ENCODE assay signal across 1 cellular context in the genomic region with DNA sequence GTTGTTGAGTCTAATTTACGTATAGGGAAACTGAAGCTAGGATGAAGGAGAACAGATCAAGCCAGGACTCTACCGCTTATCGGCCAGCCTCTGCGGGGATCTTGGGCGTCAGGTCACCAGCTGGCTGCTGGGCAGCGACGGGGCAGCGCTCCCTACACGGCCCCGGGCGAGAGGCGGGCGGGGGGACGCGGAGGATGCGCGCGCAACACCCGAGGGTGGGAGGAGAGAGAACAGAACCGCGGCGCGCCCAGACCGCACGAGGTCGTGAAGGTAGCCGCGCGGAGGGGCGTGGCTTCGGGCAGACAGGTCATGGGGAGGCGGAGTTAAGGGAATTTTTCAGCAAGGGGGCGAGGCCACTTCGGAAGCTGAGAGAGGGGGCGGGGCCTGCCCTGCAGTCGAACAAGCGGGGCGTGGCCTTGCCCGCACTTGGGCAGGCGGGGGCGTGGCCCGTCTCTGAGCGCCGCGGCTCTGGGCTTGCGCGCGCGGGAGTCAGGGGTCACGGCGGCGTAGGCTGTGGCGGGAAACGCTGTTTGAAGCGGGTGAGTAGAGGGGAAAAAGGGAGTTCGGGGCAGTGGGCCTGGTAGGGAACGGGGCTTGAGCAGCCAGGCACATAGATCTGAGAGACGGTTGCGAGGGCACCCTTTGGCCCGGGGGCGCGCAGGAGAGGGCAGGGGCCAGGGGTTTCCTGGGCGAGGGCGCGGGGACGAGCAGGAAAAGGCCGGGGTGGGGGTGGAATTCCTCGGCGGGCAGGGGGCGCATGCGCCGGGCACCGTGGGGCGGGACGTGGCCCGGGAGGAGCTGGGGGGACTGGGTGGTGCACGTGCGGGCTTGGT.
TF ChIP-seq lines count a peak whose summit lies in the region.

A gene (plus strand): TSS at position 496 of the 833 bp plus-strand sequence. CDS start 14,505 bp downstream, outside the sequence.

TF ChIP-seq in HepG2, 621 proteins besides CTCF, POLR2A, EP300 and RAD21 (continued from another document and continues in another):
- TF ChIP-seq, protein P1, sequence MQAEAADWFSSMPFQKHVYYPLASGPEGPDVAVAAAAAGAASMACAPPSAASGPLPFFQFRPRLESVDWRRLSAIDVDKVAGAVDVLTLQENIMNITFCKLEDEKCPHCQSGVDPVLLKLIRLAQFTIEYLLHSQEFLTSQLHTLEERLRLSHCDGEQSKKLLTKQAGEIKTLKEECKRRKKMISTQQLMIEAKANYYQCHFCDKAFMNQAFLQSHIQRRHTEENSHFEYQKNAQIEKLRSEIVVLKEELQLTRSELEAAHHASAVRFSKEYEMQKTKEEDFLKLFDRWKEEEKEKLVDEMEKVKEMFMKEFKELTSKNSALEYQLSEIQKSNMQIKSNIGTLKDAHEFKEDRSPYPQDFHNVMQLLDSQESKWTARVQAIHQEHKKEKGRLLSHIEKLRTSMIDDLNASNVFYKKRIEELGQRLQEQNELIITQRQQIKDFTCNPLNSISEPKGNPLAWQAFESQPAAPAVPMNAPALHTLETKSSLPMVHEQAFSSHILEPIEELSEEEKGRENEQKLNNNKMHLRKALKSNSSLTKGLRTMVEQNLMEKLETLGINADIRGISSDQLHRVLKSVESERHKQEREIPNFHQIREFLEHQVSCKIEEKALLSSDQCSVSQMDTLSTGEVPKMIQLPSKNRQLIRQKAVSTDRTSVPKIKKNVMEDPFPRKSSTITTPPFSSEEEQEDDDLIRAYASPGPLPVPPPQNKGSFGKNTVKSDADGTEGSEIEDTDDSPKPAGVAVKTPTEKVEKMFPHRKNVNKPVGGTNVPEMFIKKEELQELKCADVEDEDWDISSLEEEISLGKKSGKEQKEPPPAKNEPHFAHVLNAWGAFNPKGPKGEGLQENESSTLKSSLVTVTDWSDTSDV (CRISPR knock-in tag; IDR thresholded peaks at IDR 0.05), result no peak
- TF ChIP-seq ZFP62 (CRISPR knock-in tag; IDR thresholded peaks at IDR 0.05) (no peak), IKZF4 (CRISPR knock-in tag; IDR thresholded peaks at IDR 0.05; ENCODE audit: borderline replicate concordance, low read depth, not compliant biosample characterization) (peak; percentile 81), ZNF383 (CRISPR knock-in tag; IDR thresholded peaks at IDR 0.05; ENCODE audit: borderline replicate concordance) (no peak), RFXAP (CRISPR knock-in tag; IDR thresholded peaks at IDR 0.05; ENCODE audit: borderline replicate concordance) (peak; percentile 51; the same call in 1 of the 2 replicates), ZNF44 (CRISPR knock-in tag; IDR thresholded peaks at IDR 0.05) (peak; percentile 92), ZNF326 (CRISPR knock-in tag; IDR thresholded peaks at IDR 0.05; ENCODE audit: borderline replicate concordance) (0 out of 2 replicates have a peak, but pooled peaks have one; percentile 37), HOXA5 (CRISPR knock-in tag; IDR thresholded peaks at IDR 0.05) (peak; percentile 75; the same call in 1 of the 2 replicates), ZFP82 (CRISPR knock-in tag; IDR thresholded peaks at IDR 0.05; ENCODE audit: borderline replicate concordance) (peak; percentile 91; the same call in 1 of the 2 replicates), NR2C2 (CRISPR knock-in tag; IDR thresholded peaks at IDR 0.05; ENCODE audit: borderline replicate concordance) (peak; percentile 99), TOE1 (CRISPR knock-in tag; IDR thresholded peaks at IDR 0.05) (no peak; the same call in 1 of the 2 replicates), KLF16 (CRISPR knock-in tag; IDR thresholded peaks at IDR 0.05) (peak in 1 of 2 experiments; percentile 44; a peak in 1 of 4 replicates), PHF5A (CRISPR knock-in tag; IDR thresholded peaks at IDR 0.05; ENCODE audit: low read depth, unreplicated experiment) (peak; percentile 21), NFE2 (CRISPR knock-in tag; IDR thresholded peaks at IDR 0.05) (no peak), ZNF337 (CRISPR knock-in tag; IDR thresholded peaks at IDR 0.05; ENCODE audit: borderline replicate concordance, low read depth) (0 out of 2 replicates have a peak, but pooled peaks have one; percentile 74), ZNF792 (CRISPR knock-in tag; IDR thresholded peaks at IDR 0.05) (peak; percentile 50; the same call in 1 of the 2 replicates), KAT8 (CRISPR knock-in tag; IDR thresholded peaks at IDR 0.05) (peak; percentile 75; the same call in 1 of the 2 replicates), RXRB (CRISPR knock-in tag; IDR thresholded peaks at IDR 0.05; ENCODE audit: borderline replicate concordance) (0 out of 2 replicates have a peak, but pooled peaks have one; percentile 25), NR2F6 (IDR thresholded peaks at IDR 0.05) (peak; percentile 71), NR2F6 (CRISPR knock-in tag; IDR thresholded peaks at IDR 0.05) (peak; percentile 79), CHD2 (IDR thresholded peaks at IDR 0.05; ENCODE audit: low read depth, low read length) (no peak), ARHGAP35 (CRISPR knock-in tag; IDR thresholded peaks at IDR 0.05; ENCODE audit: borderline replicate concordance) (peak; percentile 26; the same call in 1 of the 2 replicates), ASH2L (IDR thresholded peaks at IDR 0.05; ENCODE audit: insufficient read length, low read depth, low read length) (peak; percentile 57), FOXO1 (CRISPR knock-in tag; IDR thresholded peaks at IDR 0.05) (0 out of 2 replicates have a peak, but pooled peaks have one; percentile 11), FOXC1 (CRISPR knock-in tag; IDR thresholded peaks at IDR 0.05; ENCODE audit: borderline replicate concordance) (peak; percentile 61; the same call in 1 of the 2 replicates), ZNF563 (CRISPR knock-in tag; IDR thresholded peaks at IDR 0.05) (peak; percentile 10; the same call in 1 of the 2 replicates), SPEN (CRISPR knock-in tag; IDR thresholded peaks at IDR 0.05; ENCODE audit: low read depth) (peak; percentile 75; the same call in 1 of the 2 replicates), GTF3A (CRISPR knock-in tag; conservative IDR thresholded peaks at IDR 0.05) (no peak), KDM5A (IDR thresholded peaks at IDR 0.05; ENCODE audit: borderline replicate concordance, low read length) (peak; percentile 85; the same call in 1 of the 2 replicates), ZNF33B (CRISPR knock-in tag; IDR thresholded peaks at IDR 0.05) (peak; percentile 89), THAP11 (CRISPR knock-in tag; IDR thresholded peaks at IDR 0.05) (peak; percentile 78), ZNF891 (CRISPR knock-in tag; IDR thresholded peaks at IDR 0.05) (no peak), KDM2A (CRISPR knock-in tag; IDR thresholded peaks at IDR 0.05; ENCODE audit: borderline replicate concordance, low read depth) (peak; percentile 99), SRY (CRISPR knock-in tag; IDR thresholded peaks at IDR 0.05) (peak; percentile 27), MIER3 (CRISPR knock-in tag; IDR thresholded peaks at IDR 0.05; ENCODE audit: borderline replicate concordance) (0 out of 2 replicates have a peak, but pooled peaks have one; percentile 32), ATAD3A (CRISPR knock-in tag; IDR thresholded peaks at IDR 0.05) (no peak), JUN (CRISPR knock-in tag; IDR thresholded peaks at IDR 0.05) (no peak), ZNF775 (CRISPR knock-in tag; IDR thresholded peaks at IDR 0.05; ENCODE audit: borderline replicate concordance) (no peak), SP5 (CRISPR knock-in tag; IDR thresholded peaks at IDR 0.05; ENCODE audit: borderline replicate concordance, low read depth) (peak; percentile 67; the same call in 1 of the 2 replicates), AGO1 (IDR thresholded peaks at IDR 0.05; ENCODE audit: low read depth, low read length, poor library complexity, severe bottlenecking) (peak; percentile 96), PITX1 (CRISPR knock-in tag; IDR thresholded peaks at IDR 0.05) (no peak; the same call in 1 of the 2 replicates), SALL2 (CRISPR knock-in tag; IDR thresholded peaks at IDR 0.05) (peak; percentile 83)
- TF ChIP-seq, protein P2, sequence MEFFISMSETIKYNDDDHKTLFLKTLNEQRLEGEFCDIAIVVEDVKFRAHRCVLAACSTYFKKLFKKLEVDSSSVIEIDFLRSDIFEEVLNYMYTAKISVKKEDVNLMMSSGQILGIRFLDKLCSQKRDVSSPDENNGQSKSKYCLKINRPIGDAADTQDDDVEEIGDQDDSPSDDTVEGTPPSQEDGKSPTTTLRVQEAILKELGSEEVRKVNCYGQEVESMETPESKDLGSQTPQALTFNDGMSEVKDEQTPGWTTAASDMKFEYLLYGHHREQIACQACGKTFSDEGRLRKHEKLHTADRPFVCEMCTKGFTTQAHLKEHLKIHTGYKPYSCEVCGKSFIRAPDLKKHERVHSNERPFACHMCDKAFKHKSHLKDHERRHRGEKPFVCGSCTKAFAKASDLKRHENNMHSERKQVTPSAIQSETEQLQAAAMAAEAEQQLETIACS (CRISPR knock-in tag; IDR thresholded peaks at IDR 0.05), result peak; percentile 82
- TF ChIP-seq, protein P3, sequence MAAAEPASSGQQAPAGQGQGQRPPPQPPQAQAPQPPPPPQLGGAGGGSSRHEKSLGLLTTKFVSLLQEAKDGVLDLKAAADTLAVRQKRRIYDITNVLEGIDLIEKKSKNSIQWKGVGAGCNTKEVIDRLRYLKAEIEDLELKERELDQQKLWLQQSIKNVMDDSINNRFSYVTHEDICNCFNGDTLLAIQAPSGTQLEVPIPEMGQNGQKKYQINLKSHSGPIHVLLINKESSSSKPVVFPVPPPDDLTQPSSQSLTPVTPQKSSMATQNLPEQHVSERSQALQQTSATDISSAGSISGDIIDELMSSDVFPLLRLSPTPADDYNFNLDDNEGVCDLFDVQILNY (CRISPR knock-in tag; conservative IDR thresholded peaks at IDR 0.05), result peak; percentile 95
- TF ChIP-seq, protein P4, sequence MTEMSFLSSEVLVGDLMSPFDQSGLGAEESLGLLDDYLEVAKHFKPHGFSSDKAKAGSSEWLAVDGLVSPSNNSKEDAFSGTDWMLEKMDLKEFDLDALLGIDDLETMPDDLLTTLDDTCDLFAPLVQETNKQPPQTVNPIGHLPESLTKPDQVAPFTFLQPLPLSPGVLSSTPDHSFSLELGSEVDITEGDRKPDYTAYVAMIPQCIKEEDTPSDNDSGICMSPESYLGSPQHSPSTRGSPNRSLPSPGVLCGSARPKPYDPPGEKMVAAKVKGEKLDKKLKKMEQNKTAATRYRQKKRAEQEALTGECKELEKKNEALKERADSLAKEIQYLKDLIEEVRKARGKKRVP (CRISPR knock-in tag; IDR thresholded peaks at IDR 0.05), result 0 out of 4 replicates have a peak, but pooled peaks of 1 of the 2 experiments have one; percentile 10
- TF ChIP-seq, protein P5, sequence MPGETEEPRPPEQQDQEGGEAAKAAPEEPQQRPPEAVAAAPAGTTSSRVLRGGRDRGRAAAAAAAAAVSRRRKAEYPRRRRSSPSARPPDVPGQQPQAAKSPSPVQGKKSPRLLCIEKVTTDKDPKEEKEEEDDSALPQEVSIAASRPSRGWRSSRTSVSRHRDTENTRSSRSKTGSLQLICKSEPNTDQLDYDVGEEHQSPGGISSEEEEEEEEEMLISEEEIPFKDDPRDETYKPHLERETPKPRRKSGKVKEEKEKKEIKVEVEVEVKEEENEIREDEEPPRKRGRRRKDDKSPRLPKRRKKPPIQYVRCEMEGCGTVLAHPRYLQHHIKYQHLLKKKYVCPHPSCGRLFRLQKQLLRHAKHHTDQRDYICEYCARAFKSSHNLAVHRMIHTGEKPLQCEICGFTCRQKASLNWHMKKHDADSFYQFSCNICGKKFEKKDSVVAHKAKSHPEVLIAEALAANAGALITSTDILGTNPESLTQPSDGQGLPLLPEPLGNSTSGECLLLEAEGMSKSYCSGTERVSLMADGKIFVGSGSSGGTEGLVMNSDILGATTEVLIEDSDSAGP (CRISPR knock-in tag; IDR thresholded peaks at IDR 0.05; ENCODE audit: borderline replicate concordance), result peak; percentile 76; the same call in 1 of the 2 replicates
- TF ChIP-seq, protein P6, sequence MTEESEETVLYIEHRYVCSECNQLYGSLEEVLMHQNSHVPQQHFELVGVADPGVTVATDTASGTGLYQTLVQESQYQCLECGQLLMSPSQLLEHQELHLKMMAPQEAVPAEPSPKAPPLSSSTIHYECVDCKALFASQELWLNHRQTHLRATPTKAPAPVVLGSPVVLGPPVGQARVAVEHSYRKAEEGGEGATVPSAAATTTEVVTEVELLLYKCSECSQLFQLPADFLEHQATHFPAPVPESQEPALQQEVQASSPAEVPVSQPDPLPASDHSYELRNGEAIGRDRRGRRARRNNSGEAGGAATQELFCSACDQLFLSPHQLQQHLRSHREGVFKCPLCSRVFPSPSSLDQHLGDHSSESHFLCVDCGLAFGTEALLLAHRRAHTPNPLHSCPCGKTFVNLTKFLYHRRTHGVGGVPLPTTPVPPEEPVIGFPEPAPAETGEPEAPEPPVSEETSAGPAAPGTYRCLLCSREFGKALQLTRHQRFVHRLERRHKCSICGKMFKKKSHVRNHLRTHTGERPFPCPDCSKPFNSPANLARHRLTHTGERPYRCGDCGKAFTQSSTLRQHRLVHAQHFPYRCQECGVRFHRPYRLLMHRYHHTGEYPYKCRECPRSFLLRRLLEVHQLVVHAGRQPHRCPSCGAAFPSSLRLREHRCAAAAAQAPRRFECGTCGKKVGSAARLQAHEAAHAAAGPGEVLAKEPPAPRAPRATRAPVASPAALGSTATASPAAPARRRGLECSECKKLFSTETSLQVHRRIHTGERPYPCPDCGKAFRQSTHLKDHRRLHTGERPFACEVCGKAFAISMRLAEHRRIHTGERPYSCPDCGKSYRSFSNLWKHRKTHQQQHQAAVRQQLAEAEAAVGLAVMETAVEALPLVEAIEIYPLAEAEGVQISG (CRISPR knock-in tag; IDR thresholded peaks at IDR 0.05), result peak; percentile 71
- TF ChIP-seq, protein P7, sequence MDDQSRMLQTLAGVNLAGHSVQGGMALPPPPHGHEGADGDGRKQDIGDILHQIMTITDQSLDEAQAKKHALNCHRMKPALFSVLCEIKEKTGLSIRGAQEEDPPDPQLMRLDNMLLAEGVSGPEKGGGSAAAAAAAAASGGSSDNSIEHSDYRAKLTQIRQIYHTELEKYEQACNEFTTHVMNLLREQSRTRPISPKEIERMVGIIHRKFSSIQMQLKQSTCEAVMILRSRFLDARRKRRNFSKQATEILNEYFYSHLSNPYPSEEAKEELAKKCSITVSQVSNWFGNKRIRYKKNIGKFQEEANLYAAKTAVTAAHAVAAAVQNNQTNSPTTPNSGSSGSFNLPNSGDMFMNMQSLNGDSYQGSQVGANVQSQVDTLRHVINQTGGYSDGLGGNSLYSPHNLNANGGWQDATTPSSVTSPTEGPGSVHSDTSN (CRISPR knock-in tag; IDR thresholded peaks at IDR 0.05; ENCODE audit: borderline replicate concordance), result 0 out of 2 replicates have a peak, but pooled peaks have one; percentile 49
- TF ChIP-seq, protein P8, sequence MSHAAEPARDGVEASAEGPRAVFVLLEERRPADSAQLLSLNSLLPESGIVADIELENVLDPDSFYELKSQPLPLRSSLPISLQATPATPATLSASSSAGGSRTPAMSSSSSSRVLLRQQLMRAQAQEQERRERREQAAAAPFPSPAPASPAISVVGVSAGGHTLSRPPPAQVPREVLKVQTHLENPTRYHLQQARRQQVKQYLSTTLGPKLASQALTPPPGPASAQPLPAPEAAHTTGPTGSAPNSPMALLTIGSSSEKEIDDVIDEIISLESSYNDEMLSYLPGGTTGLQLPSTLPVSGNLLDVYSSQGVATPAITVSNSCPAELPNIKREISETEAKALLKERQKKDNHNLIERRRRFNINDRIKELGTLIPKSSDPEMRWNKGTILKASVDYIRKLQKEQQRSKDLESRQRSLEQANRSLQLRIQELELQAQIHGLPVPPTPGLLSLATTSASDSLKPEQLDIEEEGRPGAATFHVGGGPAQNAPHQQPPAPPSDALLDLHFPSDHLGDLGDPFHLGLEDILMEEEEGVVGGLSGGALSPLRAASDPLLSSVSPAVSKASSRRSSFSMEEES (CRISPR knock-in tag; IDR thresholded peaks at IDR 0.05), result 0 out of 2 replicates have a peak, but pooled peaks have one; percentile 1
